12 cellular contexts compared by ENCODE assay signal in genomic region chr17:57424777-57425188, GRCh38.
DNase-seq lines count a peak whose midpoint lies in the region; TF ChIP-seq lines count a peak whose summit lies in the region.
"Had no signal": no experiment of that assay in that cellular context is flagged by ENCODE, and none has a peak within 500 bp of the region (broad histone marks: within the 10 kb centered on the region; RNA-seq: fewer than 3 reads in every experiment).

No MANE protein-coding gene starts in this region.

- H3K4me1 Mint-ChIP-seq in brain, result peaks cover 95% of the 10 kb centered on the region
- H3K4me1 Mint-ChIP-seq in neural progenitor cell, result peaks cover 58% of the 10 kb centered on the region

- H3K27ac Mint-ChIP-seq in brain (peak overlapping the region in 3 of 5 experiments; percentile 38 to 85 (median 79)), neural progenitor cell (peak overlapping the region; percentile 29)
- H3K27ac Mint-ChIP-seq: activated CD8-positive, alpha-beta T cell treated with anti-CD3 and anti-CD28 coated beads, Interleukin-2, amount 10 ng/mL, durations not matched to agents 7 days and 5 days had no signal

- TF ChIP-seq CTCF in brain (conservative IDR thresholded peaks at IDR 0.05) (no peak), neural progenitor cell (IDR thresholded peaks at IDR 0.05) (no peak)

- H2AFZ ChIP-seq in neural progenitor cell (replicated peaks), result no peak overlapping the region

- H3K79me2 ChIP-seq in neural progenitor cell (ENCODE audit: low read depth), result peaks cover 100% of the 10 kb centered on the region

- peaks cover 30% of the 10 kb centered on the region for H4K20me1 ChIP-seq in neural progenitor cell (ENCODE audit: low read depth)

- peaks cover 23% of the 10 kb centered on the region for H3K4me1 ChIP-seq in neural progenitor cell

- H3K9me3 Mint-ChIP-seq in brain (peaks cover 0 to 7% (median 3%) of the 10 kb centered on the region in 5 experiments), neural progenitor cell (peaks cover 20% of the 10 kb centered on the region)

- H3K9me3 ChIP-seq in MG63, result no peaks in the 10 kb centered on the region
- no peaks in the 10 kb centered on the region for H3K9me3 ChIP-seq in neural progenitor cell (ENCODE audit: low read depth)
- H3K9me3 ChIP-seq: left ventricle myocardium inferior had no signal

- peaks cover 30% of the 10 kb centered on the region for H3K36me3 Mint-ChIP-seq in brain
- H3K36me3 Mint-ChIP-seq in neural progenitor cell, result peaks cover 51% of the 10 kb centered on the region

- H3K27me3 Mint-ChIP-seq in brain (no peaks in the 10 kb centered on the region), neural progenitor cell (ENCODE audit: insufficient read depth, low read depth) (peaks cover 10% of the 10 kb centered on the region)

- no peak overlapping the region for H3K27ac ChIP-seq in neural progenitor cell
- H3K27ac ChIP-seq: left ventricle myocardium inferior had no signal

- H3K36me3 ChIP-seq in MG63 (no peaks in the 10 kb centered on the region), neural progenitor cell (no peaks in the 10 kb centered on the region)
- H3K36me3 ChIP-seq: left ventricle myocardium inferior had no signal

- H3K4me2 ChIP-seq in neural progenitor cell, result no peak overlapping the region

- H3F3A ChIP-seq in neural progenitor cell (ENCODE audit: low read depth), result peaks cover 15% of the 10 kb centered on the region

- H3K4me3 ChIP-seq in MG63 (no peak overlapping the region), neural progenitor cell (no peak overlapping the region)
- H3K4me3 ChIP-seq: left ventricle myocardium inferior had no signal

- H3K4me3 Mint-ChIP-seq in brain, result no peak overlapping the region
- H3K4me3 Mint-ChIP-seq in neural progenitor cell, result no peak overlapping the region
- H3K4me3 Mint-ChIP-seq: activated CD8-positive, alpha-beta T cell treated with anti-CD3 and anti-CD28 coated beads, Interleukin-2, amount 10 ng/mL, durations not matched to agents 7 days and 5 days had no signal

- no peak overlapping the region for H3K9ac ChIP-seq in neural progenitor cell

- DNase-seq in HCEC 1CT (peak; percentile 50), MG63 (peak; percentile 53), neural progenitor cell (ENCODE audit: low spot score) (no peak), middle frontal gyrus (ENCODE audit: extremely low spot score, low spot score) (no peak), pons (ENCODE audit: low spot score) (no peak), NCI-H446 (lab: John Stamatoyannopoulos, UW) (no peak), SHP77 treated with DMSO at 0.1 percent for 48 hours (lab: John Stamatoyannopoulos, UW) (no peak)
- DNase-seq: activated CD8-positive, alpha-beta T cell treated with anti-CD3 and anti-CD28 coated beads, Interleukin-2, amount 10 ng/mL, durations not matched to agents 7 days and 5 days; left ventricle myocardium inferior; SHP77; stimulated activated CD8-positive, alpha-beta memory T cell treated with anti-CD3 and anti-CD28 coated beads, Interleukin-4, amount 100 ng/mL, for 48 hours had no signal

- H3K27me3 ChIP-seq in MG63 (no peaks in the 10 kb centered on the region), neural progenitor cell (no peaks in the 10 kb centered on the region)

Comparison
In these comparisons a context has a peak if more than half of its experiments do, and no peak if none do; other contexts are left out.
1. DNase-seq: peak in HCEC 1CT (single experiment) and MG63 (single experiment); none in neural progenitor cell (single experiment), middle frontal gyrus (single experiment), pons (single experiment), NCI-H446 (0 of 2) and SHP77 treated with DMSO at 0.1 percent for 48 hours (single experiment).